7 cellular contexts compared by ENCODE assay signal in genomic region chr22:49825436-49825835, GRCh38. TPM values are rescaled to one million over a fixed set of nuclear protein-coding genes. Genes with fewer than 3 reads are reported as not detected.
DNase-seq lines count a peak whose midpoint lies in the region; TF ChIP-seq lines count a peak whose summit lies in the region.

No MANE protein-coding gene starts in this region.

- H2AFZ ChIP-seq in GM23248 (no peak overlapping the region), smooth muscle cell (ENCODE audit: low read depth) (no peak overlapping the region)

- H4K20me1 ChIP-seq in GM23248 (ENCODE audit: insufficient read depth): peaks cover 25% of the 10 kb centered on the region
- H4K20me1 ChIP-seq in smooth muscle cell (ENCODE audit: low read depth): peaks cover 66% of the 10 kb centered on the region

- H3K9me3 ChIP-seq in GM23248 (ENCODE audit: low read depth) (no peaks in the 10 kb centered on the region), SJCRH30 (replicated peaks) (no peaks in the 10 kb centered on the region), smooth muscle cell (replicated peaks; ENCODE audit: low read depth) (no peaks in the 10 kb centered on the region)

- H3K4me2 ChIP-seq in GM23248 (ENCODE audit: unreplicated experiment) (peak overlapping the region; percentile 94), smooth muscle cell (peak overlapping the region; percentile 85)

- H3F3A ChIP-seq in GM23248 (ENCODE audit: insufficient read depth): 0 out of 2 replicates have a peak, but pooled peaks cover 3% of the 10 kb centered on the region
- no peaks in the 10 kb centered on the region for H3F3A ChIP-seq in smooth muscle cell (ENCODE audit: low read depth)

- peak overlapping the region; percentile 92 for H3K4me3 ChIP-seq in GM23248
- H3K4me3 ChIP-seq in SJCRH30: peak overlapping the region; percentile 81
- H3K4me3 ChIP-seq in fibroblast of mammary gland (ENCODE audit: control insufficient read depth, low read depth, low read length): peak overlapping the region; percentile 75
- H3K4me3 ChIP-seq in smooth muscle cell: peak overlapping the region; percentile 94

- peaks cover 67% of the 10 kb centered on the region for H3K79me2 ChIP-seq in GM23248 (ENCODE audit: insufficient read depth)
- H3K79me2 ChIP-seq in smooth muscle cell (ENCODE audit: low read depth): peaks cover 68% of the 10 kb centered on the region

- peak overlapping the region; percentile 95 for H3K9ac ChIP-seq in GM23248
- peak overlapping the region; percentile 97 for H3K9ac ChIP-seq in smooth muscle cell (ENCODE audit: low read depth)

- peak overlapping the region; percentile 93 for H3K27ac ChIP-seq in GM23248
- H3K27ac ChIP-seq in SJCRH30: no peak overlapping the region
- H3K27ac ChIP-seq in smooth muscle cell (ENCODE audit: low read depth): peak overlapping the region; percentile 62

- H3K9me2 ChIP-seq in GM23248 (ENCODE audit: insufficient read depth): no peaks in the 10 kb centered on the region

- WGBS in GM23248 (ENCODE audit: low coverage in 1 of 2, low lambda C conversion rate in 2 of 2, missing lambda C conversion rate in 2 of 2), 2 experiments: 33 to 35% methylated on average over 10 of the region's 10 CpGs
- 33% methylated on average over 10 of the region's 10 CpGs for WGBS in smooth muscle cell (ENCODE audit: low lambda C conversion rate)

- H3K27me3 ChIP-seq in GM23248 (replicated peaks; ENCODE audit: insufficient read depth): no peaks in the 10 kb centered on the region
- no peaks in the 10 kb centered on the region for H3K27me3 ChIP-seq in SJCRH30
- H3K27me3 ChIP-seq in smooth muscle cell (ENCODE audit: low read depth): no peaks in the 10 kb centered on the region

- H3K4me1 ChIP-seq in GM23248 (ENCODE audit: insufficient read depth) (peaks cover 14% of the 10 kb centered on the region), SJCRH30 (peaks cover 9% of the 10 kb centered on the region; the same call in 1 of the 2 replicates), smooth muscle cell (ENCODE audit: low read depth) (peaks cover 14% of the 10 kb centered on the region)

- DNase-seq in GM23248 (peak; percentile 83), SJCRH30 (no peak), fibroblast of mammary gland (ENCODE audit: low read depth) (peak; percentile 55), smooth muscle cell (lab: John Stamatoyannopoulos, UW; ENCODE audit: unreplicated experiment) (no peak), OCI-M2 (lab: John Stamatoyannopoulos, UW; ENCODE audit: unreplicated experiment) (no peak), midbrain (lab: John Stamatoyannopoulos, UW) (no peak)
- DNase-seq in activated effector memory CD4-positive, alpha-beta T cell treated with Interleukin-2 at 50 U/mL for 16 hours: no peak

- no peak for TF ChIP-seq CTCF in fibroblast of mammary gland (conservative IDR thresholded peaks at IDR 0.05; ENCODE audit: control insufficient read depth, insufficient read depth, low read depth, low read length)
- no peak for TF ChIP-seq CTCF in smooth muscle cell (IDR thresholded peaks at IDR 0.05; ENCODE audit: borderline replicate concordance, insufficient read depth, poor library complexity, severe bottlenecking)

- in situ Hi-C loops in GM23248 (cut with MboI): no loop called here

- H3K36me3 ChIP-seq in GM23248 (ENCODE audit: low read depth): peaks cover 21% of the 10 kb centered on the region
- H3K36me3 ChIP-seq in SJCRH30: peaks cover 51% of the 10 kb centered on the region
- no peaks in the 10 kb centered on the region for H3K36me3 ChIP-seq in smooth muscle cell (ENCODE audit: low read depth)

RNA-seq across cellular contexts. Expression of gene BRD1, which starts 2.2 kb away (rescaled TPM):
- 23.1 and 24.4 TPM in 2 replicates for total RNA-seq in GM23248 (2014; rRNA removed; shearing (Covaris generic))
- polyA plus RNA-seq in GM23248 (2016; fragmentation: Nextera tagmentation; extraction: Ambion mirVana): 4.4 and 4.5 TPM in 2 replicates
- 41.0 and 44.7 TPM in 2 replicates for total RNA-seq in SJCRH30 (2014; rRNA removed; shearing (Covaris generic))
- 18.3 and 20.5 TPM in 2 replicates for total RNA-seq in smooth muscle cell
- 15.0 and 21.6 TPM in 2 replicates for polyA plus RNA-seq in smooth muscle cell

RNA-seq across cellular contexts. Expression of gene ZBED4, which starts 28.2 kb away (rescaled TPM):
- total RNA-seq in GM23248 (2014; rRNA removed; shearing (Covaris generic)): 7.7 and 8.9 TPM in 2 replicates
- polyA plus RNA-seq in GM23248 (2016; fragmentation: Nextera tagmentation; extraction: Ambion mirVana): 5.0 and 6.3 TPM in 2 replicates
- total RNA-seq in SJCRH30 (2014; rRNA removed; shearing (Covaris generic)): 48.7 and 53.2 TPM in 2 replicates
- total RNA-seq in smooth muscle cell: 16.6 and 16.8 TPM in 2 replicates
- 12.1 and 13.1 TPM in 2 replicates for polyA plus RNA-seq in smooth muscle cell

Comparison
In these comparisons a context has a peak if more than half of its experiments do, and no peak if none do; other contexts are left out.
1. DNase-seq: peak in GM23248 (single experiment) and fibroblast of mammary gland (single experiment); none in SJCRH30 (0 of 2), smooth muscle cell (single experiment), OCI-M2 (single experiment), activated effector memory CD4-positive, alpha-beta T cell treated with Interleukin-2 at 50 U/mL for 16 hours (single experiment) and midbrain (single experiment).
2. Peak in every context shown above with its lines, with median percentiles within 50 percentile points of each other: H3K4me3 ChIP-seq.